Comparison of ENCODE assay signal across 22 cellular contexts in genomic region chr17:9179602-9180001, GRCh38.
DNase-seq lines count a peak whose midpoint lies in the region; ATAC-seq, FAIRE-seq and TF ChIP-seq lines count a peak whose summit lies in the region.
"Had no signal": no experiment of that assay in that cellular context is flagged by ENCODE, and none has a peak within 500 bp of the region (broad histone marks: within the 10 kb centered on the region; RNA-seq: fewer than 3 reads in every experiment).

No MANE protein-coding gene starts in this region.

- H3K9me3 ChIP-seq in A549 (no peaks in the 10 kb centered on the region), HCT116 (ENCODE audit: control insufficient read depth in 1 of 2, insufficient read depth in 1 of 2, low read depth in 1 of 2, low read length in 2 of 2) (no peaks in the 10 kb centered on the region), gastroesophageal sphincter (no peaks in the 10 kb centered on the region)

- no peak for TF ChIP-seq POLR2A in A549 (IDR thresholded peaks at IDR 0.05; ENCODE audit: low read length)
- TF ChIP-seq POLR2A in HCT116 (IDR thresholded peaks at IDR 0.05; ENCODE audit: borderline replicate concordance, extremely low read depth, insufficient read depth, insufficient read length): no peak
- no peak for TF ChIP-seq POLR2A in gastroesophageal sphincter (IDR thresholded peaks at IDR 0.05)

- POLR2A ChIA-PET in A549 (lab: Yijun Ruan, JAX) (no interaction called here), HCT116 (lab: Charles Lee) (no interaction called here)

- H2BK15ac ChIP-seq in mesendoderm (replicated peaks; ENCODE audit: low read depth): no peak overlapping the region

- TF ChIP-seq CTCF in A549 (IDR thresholded peaks at IDR 0.05) (no peak), HCT116 (IDR thresholded peaks at IDR 0.05 in 2 of 3, conservative IDR thresholded peaks at IDR 0.05 in 1 of 3; ENCODE audit: borderline replicate concordance in 1 of 3, insufficient read depth in 1 of 3, low read depth in 2 of 3, low read length in 2 of 3) (no peak), chondrocyte (IDR thresholded peaks at IDR 0.05) (peak; percentile 30), gastroesophageal sphincter (IDR thresholded peaks at IDR 0.05) (no peak)

- BruUV-seq in HCT116 (replicated peaks; lab: Mats Ljungman, UMichigan): no TSS peak

- no peaks in the 10 kb centered on the region for H3K36me3 Mint-ChIP-seq in chondrocyte (ENCODE audit: low read depth)
- H3K36me3 Mint-ChIP-seq: CD14-positive monocyte, IgD-negative memory B cell had no signal

- no peak overlapping the region for H2BK5ac ChIP-seq in mesendoderm (ENCODE audit: low read length)

- TF ChIP-seq EP300 in A549 (IDR thresholded peaks at IDR 0.05) (no peak), gastroesophageal sphincter (IDR thresholded peaks at IDR 0.05) (no peak)

- H3K36me3 ChIP-seq in HCT116 (ENCODE audit: control insufficient read depth in 1 of 2, insufficient read depth in 2 of 2, low read length in 2 of 2) (no peaks in the 10 kb centered on the region), mesendoderm (ENCODE audit: control insufficient read depth, insufficient read depth, low read length) (no peaks in the 10 kb centered on the region), gastroesophageal sphincter (peaks cover 0 to 44% of the 10 kb centered on the region in 2 donors)

- no peak overlapping the region for H3K27ac Mint-ChIP-seq in chondrocyte (ENCODE audit: unreplicated experiment)
- H3K27ac Mint-ChIP-seq: B cell, CD14-positive monocyte, IgD-negative memory B cell had no signal

- CTCF ChIA-PET in A549 (lab: Yijun Ruan, JAX): interaction anchor here (1.0 to 1.1 kb wide), 2 partner anchors 343 kb away, joined by 3 read pairs; no protein-coding TSS in a partner anchor
- CTCF ChIA-PET in HCT116 (lab: Charles Lee): no interaction called here

- H3K4me2 ChIP-seq in A549: no peak overlapping the region
- H3K4me2 ChIP-seq in HCT116 (ENCODE audit: low read length): no peak overlapping the region
- H3K4me2 ChIP-seq in mesendoderm (ENCODE audit: low read length): no peak overlapping the region
- H3K4me2 ChIP-seq: PC-9 had no signal

- H3K4me3 ChIP-seq in A549 (no peak overlapping the region), HCT116 (replicated peaks in 1 of 2; ENCODE audit: low read depth in 1 of 2, low read length in 2 of 2) (no peak overlapping the region), mesendoderm (ENCODE audit: low read length) (no peak overlapping the region), gastroesophageal sphincter (no peak overlapping the region)
- H3K4me3 ChIP-seq: PC-9, SK-N-MC had no signal

- no peaks in the 10 kb centered on the region for H3K79me2 ChIP-seq in HCT116 (ENCODE audit: insufficient read depth, low read length)
- H3K79me2 ChIP-seq in mesendoderm (ENCODE audit: control insufficient read depth, insufficient read depth, low read length): no peaks in the 10 kb centered on the region

- H3K27me3 ChIP-seq in HCT116 (ENCODE audit: insufficient read depth, low read length) (no peaks in the 10 kb centered on the region), mesendoderm (ENCODE audit: insufficient read depth, low read length, poor library complexity) (no peaks in the 10 kb centered on the region), gastroesophageal sphincter (no peaks in the 10 kb centered on the region)

- RAD21 ChIA-PET in HCT116 (lab: Charles Lee; ENCODE audit: low non-redundant PET in 1 of 2, low total read pairs in 2 of 2, uncharacterized antibody in 2 of 2, unreplicated experiment in 2 of 2): no interaction called here

- intact Hi-C loops in HCT116 (cut with micrococcal nuclease): no loop called here

- H4K8ac ChIP-seq in mesendoderm (ENCODE audit: low read depth, low read length): no peak overlapping the region

- TF ChIP-seq RAD21 in A549 (conservative IDR thresholded peaks at IDR 0.05 in 1 of 2, IDR thresholded peaks at IDR 0.05 in 1 of 2) (peak in 1 of 2 experiments; percentile 28; a peak in 1 of 5 replicates), HCT116 (IDR thresholded peaks at IDR 0.05; ENCODE audit: low read depth) (peak; percentile 8; the same call in 1 of the 2 replicates)

- H3K9me2 ChIP-seq in HCT116 (ENCODE audit: insufficient read depth): no peaks in the 10 kb centered on the region

- FAIRE-seq in A549 (lab: Jason Lieb, UNC): no peak
- FAIRE-seq: A204.1, GM19239 had no signal

- H4K5ac ChIP-seq in mesendoderm (ENCODE audit: low read length): no peak overlapping the region

- H3K4me1 ChIP-seq in A549: no peaks in the 10 kb centered on the region
- no peaks in the 10 kb centered on the region for H3K4me1 ChIP-seq in HCT116 (ENCODE audit: control insufficient read depth in 1 of 2, insufficient read depth in 2 of 2, low read length in 2 of 2)
- H3K4me1 ChIP-seq in mesendoderm (ENCODE audit: control insufficient read depth, low read depth, low read length): no peaks in the 10 kb centered on the region
- H3K4me1 ChIP-seq in gastroesophageal sphincter: peaks cover 0 to 65% (median 9%) of the 10 kb centered on the region in 3 donors

- H3K56ac ChIP-seq in mesendoderm (ENCODE audit: low read length): no peak overlapping the region

- 71% methylated on average over 14 of the region's 14 CpGs for WGBS in A549 (ENCODE audit: missing lambda C conversion rate)
- no CpG with 5 or more reads among the region's 14 CpGs for WGBS in mesendoderm (ENCODE audit: extremely low coverage, insufficient coverage, low lambda C conversion rate)
- WGBS in gastroesophageal sphincter (ENCODE audit: low coverage in 1 of 2), 2 donors: 92% methylated on average over 6 of the region's 14 CpGs; no CpG with 5 or more reads in 1 of the 2 donors

- no peaks in the 10 kb centered on the region for H4K20me1 ChIP-seq in HCT116 (ENCODE audit: insufficient read depth)

- H2AK5ac ChIP-seq in mesendoderm (ENCODE audit: low read length): no peak overlapping the region

- H3K23ac ChIP-seq in mesendoderm (ENCODE audit: low read length): no peak overlapping the region

- DNase-seq in A549 (ENCODE audit: low read depth in 1 of 2, low spot score in 1 of 2) (no peak), HCT116 (ENCODE audit: low read depth, low spot score) (no peak), chondrocyte (ENCODE audit: low spot score) (no peak), mesendoderm (peak; percentile 37), DMS53 (lab: John Stamatoyannopoulos, UW) (no peak)
- DNase-seq in activated CD4-positive, CD25-positive, alpha-beta regulatory T cell treated with anti-CD3 and anti-CD28 coated beads, Interleukin-2, amount 50 U/mL, for 72 hours: no peak
- DNase-seq: EL, Karpas-422, NCI-H1694 treated with DMSO at 0.1 percent for 48 hours, NCI-H2107, NCI-H69, PC-9, RPMI8226, SHP77, SW 1271 had no signal

- H3K4me1 Mint-ChIP-seq in chondrocyte (ENCODE audit: low read depth): peaks cover 7% of the 10 kb centered on the region
- H3K4me1 Mint-ChIP-seq: B cell, CD14-positive monocyte, IgD-negative memory B cell had no signal

- H2BK120ac ChIP-seq in mesendoderm (ENCODE audit: low read depth, low read length): no peak overlapping the region

- no peak overlapping the region for H2AFZ ChIP-seq in HCT116 (ENCODE audit: low read depth, low read length, poor library complexity, severe bottlenecking)
- H2AFZ ChIP-seq: PC-9 had no signal

- peaks cover 6% of the 10 kb centered on the region for H3K27me3 Mint-ChIP-seq in chondrocyte (ENCODE audit: low read depth)

- peak in 1 of 2 experiments; percentile 46; a peak in 1 of 6 replicates for ATAC-seq in A549
- ATAC-seq in HCT116: 0 out of 2 replicates have a peak, but pooled peaks have one; percentile 25
- ATAC-seq in gastroesophageal sphincter: no peak

- no peak overlapping the region for H3K9ac ChIP-seq in HCT116 (ENCODE audit: low read length)
- no peak overlapping the region for H3K9ac ChIP-seq in mesendoderm (ENCODE audit: low read length)

- no peak overlapping the region for H3K18ac ChIP-seq in mesendoderm (ENCODE audit: low read length)

- H3K9me3 Mint-ChIP-seq in chondrocyte (ENCODE audit: low read depth): no peaks in the 10 kb centered on the region

- H3K79me1 ChIP-seq in mesendoderm (ENCODE audit: low read length): no peaks in the 10 kb centered on the region

- no peak overlapping the region for H3K4ac ChIP-seq in mesendoderm (ENCODE audit: low read depth, low read length)

- no peak overlapping the region for H3K4me3 Mint-ChIP-seq in chondrocyte (ENCODE audit: unreplicated experiment)
- H3K4me3 Mint-ChIP-seq: B cell, IgD-negative memory B cell had no signal

- H3K27ac ChIP-seq in A549 (no peak overlapping the region), HCT116 (ENCODE audit: low read depth, low read length) (no peak overlapping the region), mesendoderm (ENCODE audit: low read depth, low read length) (no peak overlapping the region), gastroesophageal sphincter (no peak overlapping the region)
- H3K27ac ChIP-seq: PC-9, SK-N-MC had no signal

TF ChIP-seq in A549, 52 proteins besides CTCF, POLR2A, EP300 and RAD21:
- TF ChIP-seq SMC3 (IDR thresholded peaks at IDR 0.05) (0 out of 3 replicates have a peak, but pooled peaks have one; percentile 11), ESRRA (IDR thresholded peaks at IDR 0.05; ENCODE audit: borderline replicate concordance, low read length) (no peak)
TF ChIP-seq in A549: peak in this region for 1.

TF ChIP-seq in HCT116, 20 proteins besides CTCF, POLR2A, EP300 and RAD21 (continues in another document):
- TF ChIP-seq ELF1 (IDR thresholded peaks at IDR 0.05; ENCODE audit: borderline replicate concordance, low read depth) (no peak), SRF (IDR thresholded peaks at IDR 0.05; ENCODE audit: low read depth) (no peak), SIN3A (IDR thresholded peaks at IDR 0.05; ENCODE audit: low read depth) (no peak), EGR1 (IDR thresholded peaks at IDR 0.05; ENCODE audit: low read depth) (no peak), ZBTB33 (IDR thresholded peaks at IDR 0.05; ENCODE audit: extremely low read depth, insufficient replicate concordance, low read length) (no peak), CBX3 (IDR thresholded peaks at IDR 0.05; ENCODE audit: low read depth) (no peak), CEBPB (IDR thresholded peaks at IDR 0.05; ENCODE audit: low read depth) (no peak), JUND (IDR thresholded peaks at IDR 0.05) (no peak)
